In genomic region chr11:96486890-96487633, GRCh38 we compare ENCODE assay signal across 11 cellular contexts.
DNase-seq lines count a peak whose midpoint lies in the region; ATAC-seq and TF ChIP-seq lines count a peak whose summit lies in the region.
"Had no signal": no experiment of that assay in that cellular context is flagged by ENCODE, and none has a peak within 500 bp of the region (broad histone marks: within the 10 kb centered on the region; RNA-seq: fewer than 3 reads in every experiment).

No MANE protein-coding gene starts in this region.

- H3K4me1 ChIP-seq in gastroesophageal sphincter = peaks cover under 1 to 37% (median 2%) of the 10 kb centered on the region in 3 donors

- no peaks in the 10 kb centered on the region for H3K27me3 ChIP-seq in gastroesophageal sphincter

- ATAC-seq in HG02885 (IDR thresholded peaks at IDR 0.05; ENCODE audit: poor library complexity, unreplicated experiment) (no peak), GM18517 (IDR thresholded peaks at IDR 0.05; ENCODE audit: unreplicated experiment) (no peak), gastroesophageal sphincter (no peak)
- ATAC-seq in stimulated activated naive CD8-positive, alpha-beta T cell treated with anti-CD3 and anti-CD28 coated beads, Interleukin-15, Interleukin-2, amounts not matched to agents 100 U/mL and 50 U/mL, for 24 hours = no peak
- ATAC-seq: activated naive CD8-positive, alpha-beta T cell treated with anti-CD3 and anti-CD28 coated beads, Interleukin-2, amount 50 U/mL, for 24 hours had no signal

- H3K36me3 ChIP-seq in gastroesophageal sphincter = no peaks in the 10 kb centered on the region

- DNase-seq in HS-27A (ENCODE audit: low read depth) (peak; percentile 36), RPMI7951 (ENCODE audit: low read depth) (peak; percentile 16), fibroblast of villous mesenchyme (ENCODE audit: low read depth) (peak; percentile 50), retinal pigment epithelial cell (ENCODE audit: low read depth) (no peak)
- no peak for DNase-seq in stimulated activated naive CD8-positive, alpha-beta T cell treated with anti-CD3 and anti-CD28 coated beads, Interleukin-15, Interleukin-2, amounts not matched to agents 100 U/mL and 50 U/mL, for 24 hours
- DNase-seq: activated CD4-positive, alpha-beta memory T cell treated with anti-CD3 and anti-CD28 coated beads, Interleukin-2, amount 10 ng/mL, durations not matched to agents 7 days and 5 days; activated naive CD8-positive, alpha-beta T cell treated with anti-CD3 and anti-CD28 coated beads, Interleukin-2, amount 50 U/mL, for 24 hours; NCI-H1694 treated with DMSO at 0.1 percent for 48 hours had no signal

- H3K4me3 ChIP-seq in fibroblast of villous mesenchyme (ENCODE audit: low read depth, low read length) = peak overlapping the region; percentile 28
- peak overlapping the region; percentile 17 for H3K4me3 ChIP-seq in retinal pigment epithelial cell (ENCODE audit: low read length)
- H3K4me3 ChIP-seq in gastroesophageal sphincter = no peak overlapping the region

- no peak overlapping the region for H3K27ac ChIP-seq in gastroesophageal sphincter

- TF ChIP-seq EP300 in gastroesophageal sphincter (IDR thresholded peaks at IDR 0.05) = no peak

- no peaks in the 10 kb centered on the region for H3K9me3 ChIP-seq in gastroesophageal sphincter

- TF ChIP-seq CTCF in fibroblast of villous mesenchyme (IDR thresholded peaks at IDR 0.05; ENCODE audit: insufficient read depth, low read depth, low read length) = no peak
- TF ChIP-seq CTCF in retinal pigment epithelial cell (conservative IDR thresholded peaks at IDR 0.05; ENCODE audit: low read depth, low read length) = no peak
- TF ChIP-seq CTCF in gastroesophageal sphincter (IDR thresholded peaks at IDR 0.05) = no peak

- TF ChIP-seq POLR2A in gastroesophageal sphincter (IDR thresholded peaks at IDR 0.05) = no peak

- WGBS in gastroesophageal sphincter (ENCODE audit: low coverage in 1 of 2), 2 donors = 56 to 100% methylated on average over 1 to 5 of the region's 13 CpGs

Comparison
In these comparisons a context has a peak if more than half of its experiments do, and no peak if none do; other contexts are left out.
1. DNase-seq: peak in HS-27A (single experiment), RPMI7951 (single experiment) and fibroblast of villous mesenchyme (single experiment); none in retinal pigment epithelial cell (single experiment) and stimulated activated naive CD8-positive, alpha-beta T cell treated with anti-CD3 and anti-CD28 coated beads, Interleukin-15, Interleukin-2, amounts not matched to agents 100 U/mL and 50 U/mL, for 24 hours (single experiment).
2. H3K4me3 ChIP-seq: peak in fibroblast of villous mesenchyme (single experiment) and retinal pigment epithelial cell (single experiment); none in gastroesophageal sphincter (0 of 2).